18 cellular contexts compared by ENCODE assay signal in genomic region chr16:19948186-19949104, GRCh38.
"Had no signal": no experiment of that assay in that cellular context is flagged by ENCODE, and none has a peak within 500 bp of the region (broad histone marks: within the 10 kb centered on the region; RNA-seq: fewer than 3 reads in every experiment).

No MANE protein-coding gene starts in this region.

- H3K36me3 Mint-ChIP-seq: activated CD8-positive, alpha-beta memory T cell treated with anti-CD3 and anti-CD28 coated beads, Interleukin-2, amount 10 ng/mL, durations not matched to agents 7 days and 5 days; activated naive CD4-positive, alpha-beta T cell treated with anti-CD3 and anti-CD28 coated beads, Interleukin-2, amount 50 U/mL, for 24 hours; stimulated activated naive B cell treated with anti-CD40 and anti-IgM and Interleukin-4, amounts not matched to agents 10 μg/mL and 1 μg/mL and 100 μg/mL, for 72 hours had no signal

- H3K27ac Mint-ChIP-seq: activated CD8-positive, alpha-beta memory T cell treated with anti-CD3 and anti-CD28 coated beads, Interleukin-2, amount 10 ng/mL, durations not matched to agents 7 days and 5 days; activated naive CD4-positive, alpha-beta T cell treated with anti-CD3 and anti-CD28 coated beads, Interleukin-2, amount 50 U/mL, for 24 hours; activated T-cell treated with anti-CD3 and anti-CD28 coated beads, Interleukin-2, amount 50 U/mL, for 24 hours; dendritic cell treated with granulocyte-macrophage colony-stimulating factor and Interleukin-4, amounts not matched to agents 40 ng/mL and 50 ng/mL, for 4 days; nephron progenitor cell; stimulated activated naive B cell treated with anti-CD40 and anti-IgM and Interleukin-4, amounts not matched to agents 10 μg/mL and 1 μg/mL and 100 μg/mL, for 72 hours had no signal

- H3K4me3 Mint-ChIP-seq: activated CD8-positive, alpha-beta memory T cell treated with anti-CD3 and anti-CD28 coated beads, Interleukin-2, amount 10 ng/mL, durations not matched to agents 7 days and 5 days; activated naive CD4-positive, alpha-beta T cell treated with anti-CD3 and anti-CD28 coated beads, Interleukin-2, amount 50 U/mL, for 24 hours; activated T-cell treated with anti-CD3 and anti-CD28 coated beads, Interleukin-2, amount 50 U/mL, for 24 hours; dendritic cell treated with granulocyte-macrophage colony-stimulating factor and Interleukin-4, amounts not matched to agents 40 ng/mL and 50 ng/mL, for 4 days; nephron progenitor cell; stimulated activated naive B cell treated with anti-CD40 and anti-IgM and Interleukin-4, amounts not matched to agents 10 μg/mL and 1 μg/mL and 100 μg/mL, for 72 hours had no signal

- H3K9me3 Mint-ChIP-seq: activated naive CD4-positive, alpha-beta T cell treated with anti-CD3 and anti-CD28 coated beads, Interleukin-2, amount 50 U/mL, for 24 hours; activated T-cell treated with anti-CD3 and anti-CD28 coated beads, Interleukin-2, amount 50 U/mL, for 24 hours; dendritic cell treated with granulocyte-macrophage colony-stimulating factor and Interleukin-4, amounts not matched to agents 40 ng/mL and 50 ng/mL, for 4 days; nephron progenitor cell; stimulated activated naive B cell treated with anti-CD40 and anti-IgM and Interleukin-4, amounts not matched to agents 10 μg/mL and 1 μg/mL and 100 μg/mL, for 72 hours had no signal

- H3K4me1 Mint-ChIP-seq: activated CD8-positive, alpha-beta memory T cell treated with anti-CD3 and anti-CD28 coated beads, Interleukin-2, amount 10 ng/mL, durations not matched to agents 7 days and 5 days; activated naive CD4-positive, alpha-beta T cell treated with anti-CD3 and anti-CD28 coated beads, Interleukin-2, amount 50 U/mL, for 24 hours; nephron progenitor cell; stimulated activated naive B cell treated with anti-CD40 and anti-IgM and Interleukin-4, amounts not matched to agents 10 μg/mL and 1 μg/mL and 100 μg/mL, for 72 hours had no signal

- ATAC-seq: activated CD8-positive, alpha-beta memory T cell treated with anti-CD3 and anti-CD28 coated beads, Interleukin-2, amount 10 ng/mL, durations not matched to agents 7 days and 5 days; sciatic nerve; stimulated activated naive B cell treated with anti-CD40 and anti-IgM and Interleukin-4, amounts not matched to agents 10 μg/mL and 1 μg/mL and 100 μg/mL, for 72 hours had no signal

- DNase-seq: activated CD4-positive, alpha-beta T cell treated with anti-CD3 and anti-CD28 coated beads, Interleukin-2, amount 50 U/mL, for 48 hours; activated CD4-positive, CD25-positive, alpha-beta regulatory T cell treated with anti-CD3 and anti-CD28 coated beads, Interleukin-2, amount 50 U/mL, for 72 hours; activated CD8-positive, alpha-beta memory T cell treated with anti-CD3 and anti-CD28 coated beads, Interleukin-2, amount 10 ng/mL, durations not matched to agents 7 days and 5 days; activated effector memory CD4-positive, alpha-beta T cell treated with Interleukin-2 at 50 U/mL for 16 hours; activated T-cell treated with anti-CD3 and anti-CD28 coated beads, Interleukin-2, amount 50 U/mL, for 24 hours; brain microvascular endothelial cell; erythroblast; islet precursor cell; left ventricle myocardium inferior; mesenchymal stem cell; nephron progenitor cell; spleen; stimulated activated CD4-positive, alpha-beta T cell treated with anti-CD3 and anti-CD28 coated beads, Interleukin-1b, Interleukin-23, amount 100 ng/mL, for 48 hours; stimulated activated naive B cell treated with anti-CD40 and anti-IgM and Interleukin-4, amounts not matched to agents 10 μg/mL and 1 μg/mL and 100 μg/mL, for 72 hours; transverse colon had no signal
